In genomic region chr11:69443138-69443967, GRCh38 we compare ENCODE assay signal across 1 cellular context.
A peak's percentile ranks its signal among the peaks of the same experiment; 100 is the strongest.
TF ChIP-seq lines count a peak whose summit lies in the region.

No MANE protein-coding gene starts in this region.

TF ChIP-seq in K562, 482 proteins besides CTCF, POLR2A, EP300 and RAD21 (continued from another document and continues in another):
- TF ChIP-seq CTCFL (IDR thresholded peaks at IDR 0.05; ENCODE audit: borderline replicate concordance, insufficient read depth, low read depth, low read length, poor library complexity, severe bottlenecking) (no peak), GATAD2A (IDR thresholded peaks at IDR 0.05) (no peak), MBD2 (IDR thresholded peaks at IDR 0.05; ENCODE audit: borderline replicate concordance, low read depth) (0 out of 2 replicates have a peak, but pooled peaks have one; percentile 49), CBX8 (IDR thresholded peaks at IDR 0.05; ENCODE audit: borderline replicate concordance, extremely low read depth, low read depth, low read length, poor library complexity, severe bottlenecking) (no peak), BRD4 (IDR thresholded peaks at IDR 0.05) (no peak), SMC3 (conservative IDR thresholded peaks at IDR 0.05; ENCODE audit: insufficient read depth, low read depth, low read length) (no peak), MCM7 (IDR thresholded peaks at IDR 0.05) (no peak), CEBPB (tag; IDR thresholded peaks at IDR 0.05) (peak; percentile 37), NCOA6 (IDR thresholded peaks at IDR 0.05) (no peak), CREB1 (IDR thresholded peaks at IDR 0.05) (peak; percentile 38; the same call in 1 of the 2 replicates), CREB1 (CRISPR knock-in tag; IDR thresholded peaks at IDR 0.05) (no peak), ILF3 (IDR thresholded peaks at IDR 0.05; ENCODE audit: borderline replicate concordance) (no peak), MAFF (IDR thresholded peaks at IDR 0.05; ENCODE audit: low read length) (no peak), WHSC1 (IDR thresholded peaks at IDR 0.05; ENCODE audit: low read length) (no peak), ARID4B (CRISPR knock-in tag; IDR thresholded peaks at IDR 0.05) (peak; percentile 71; the same call in 1 of the 2 replicates), CTBP1 (IDR thresholded peaks at IDR 0.05; ENCODE audit: borderline replicate concordance) (peak; percentile 89), ZFP91 (CRISPR knock-in tag; IDR thresholded peaks at IDR 0.05) (no peak), NFRKB (IDR thresholded peaks at IDR 0.05; ENCODE audit: low read depth) (peak; percentile 72; the same call in 1 of the 2 replicates), ZNF143 (CRISPR knock-in tag; IDR thresholded peaks at IDR 0.05) (no peak), NELFE (IDR thresholded peaks at IDR 0.05; ENCODE audit: insufficient read depth, insufficient read length) (no peak), NONO (IDR thresholded peaks at IDR 0.05; ENCODE audit: low read depth in 2 of 2, low read length in 1 of 2) (peak in 1 of 2 experiments; percentile 34; a peak in 1 of 4 replicates), CLOCK (CRISPR knock-in tag; IDR thresholded peaks at IDR 0.05; ENCODE audit: borderline replicate concordance) (peak; percentile 39; the same call in 1 of the 2 replicates), MIER1 (IDR thresholded peaks at IDR 0.05; ENCODE audit: low read depth) (no peak), ZNF436 (CRISPR knock-in tag; IDR thresholded peaks at IDR 0.05) (no peak), IRF2 (CRISPR knock-in tag; IDR thresholded peaks at IDR 0.05) (no peak), ARID1B (IDR thresholded peaks at IDR 0.05) (no peak; the same call in 1 of the 2 replicates), GTF3C2 (IDR thresholded peaks at IDR 0.05; ENCODE audit: borderline replicate concordance, extremely low read depth, insufficient read length) (no peak)
- TF ChIP-seq, protein P1, sequence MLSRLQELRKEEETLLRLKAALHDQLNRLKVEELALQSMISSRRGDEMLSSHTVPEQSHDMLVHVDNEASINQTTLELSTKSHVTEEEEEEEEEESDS (CRISPR knock-in tag; IDR thresholded peaks at IDR 0.05): no peak
- TF ChIP-seq, protein P2, sequence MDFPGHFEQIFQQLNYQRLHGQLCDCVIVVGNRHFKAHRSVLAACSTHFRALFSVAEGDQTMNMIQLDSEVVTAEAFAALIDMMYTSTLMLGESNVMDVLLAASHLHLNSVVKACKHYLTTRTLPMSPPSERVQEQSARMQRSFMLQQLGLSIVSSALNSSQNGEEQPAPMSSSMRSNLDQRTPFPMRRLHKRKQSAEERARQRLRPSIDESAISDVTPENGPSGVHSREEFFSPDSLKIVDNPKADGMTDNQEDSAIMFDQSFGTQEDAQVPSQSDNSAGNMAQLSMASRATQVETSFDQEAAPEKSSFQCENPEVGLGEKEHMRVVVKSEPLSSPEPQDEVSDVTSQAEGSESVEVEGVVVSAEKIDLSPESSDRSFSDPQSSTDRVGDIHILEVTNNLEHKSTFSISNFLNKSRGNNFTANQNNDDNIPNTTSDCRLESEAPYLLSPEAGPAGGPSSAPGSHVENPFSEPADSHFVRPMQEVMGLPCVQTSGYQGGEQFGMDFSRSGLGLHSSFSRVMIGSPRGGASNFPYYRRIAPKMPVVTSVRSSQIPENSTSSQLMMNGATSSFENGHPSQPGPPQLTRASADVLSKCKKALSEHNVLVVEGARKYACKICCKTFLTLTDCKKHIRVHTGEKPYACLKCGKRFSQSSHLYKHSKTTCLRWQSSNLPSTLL (IDR thresholded peaks at IDR 0.05): peak; percentile 83
- TF ChIP-seq, protein P3, sequence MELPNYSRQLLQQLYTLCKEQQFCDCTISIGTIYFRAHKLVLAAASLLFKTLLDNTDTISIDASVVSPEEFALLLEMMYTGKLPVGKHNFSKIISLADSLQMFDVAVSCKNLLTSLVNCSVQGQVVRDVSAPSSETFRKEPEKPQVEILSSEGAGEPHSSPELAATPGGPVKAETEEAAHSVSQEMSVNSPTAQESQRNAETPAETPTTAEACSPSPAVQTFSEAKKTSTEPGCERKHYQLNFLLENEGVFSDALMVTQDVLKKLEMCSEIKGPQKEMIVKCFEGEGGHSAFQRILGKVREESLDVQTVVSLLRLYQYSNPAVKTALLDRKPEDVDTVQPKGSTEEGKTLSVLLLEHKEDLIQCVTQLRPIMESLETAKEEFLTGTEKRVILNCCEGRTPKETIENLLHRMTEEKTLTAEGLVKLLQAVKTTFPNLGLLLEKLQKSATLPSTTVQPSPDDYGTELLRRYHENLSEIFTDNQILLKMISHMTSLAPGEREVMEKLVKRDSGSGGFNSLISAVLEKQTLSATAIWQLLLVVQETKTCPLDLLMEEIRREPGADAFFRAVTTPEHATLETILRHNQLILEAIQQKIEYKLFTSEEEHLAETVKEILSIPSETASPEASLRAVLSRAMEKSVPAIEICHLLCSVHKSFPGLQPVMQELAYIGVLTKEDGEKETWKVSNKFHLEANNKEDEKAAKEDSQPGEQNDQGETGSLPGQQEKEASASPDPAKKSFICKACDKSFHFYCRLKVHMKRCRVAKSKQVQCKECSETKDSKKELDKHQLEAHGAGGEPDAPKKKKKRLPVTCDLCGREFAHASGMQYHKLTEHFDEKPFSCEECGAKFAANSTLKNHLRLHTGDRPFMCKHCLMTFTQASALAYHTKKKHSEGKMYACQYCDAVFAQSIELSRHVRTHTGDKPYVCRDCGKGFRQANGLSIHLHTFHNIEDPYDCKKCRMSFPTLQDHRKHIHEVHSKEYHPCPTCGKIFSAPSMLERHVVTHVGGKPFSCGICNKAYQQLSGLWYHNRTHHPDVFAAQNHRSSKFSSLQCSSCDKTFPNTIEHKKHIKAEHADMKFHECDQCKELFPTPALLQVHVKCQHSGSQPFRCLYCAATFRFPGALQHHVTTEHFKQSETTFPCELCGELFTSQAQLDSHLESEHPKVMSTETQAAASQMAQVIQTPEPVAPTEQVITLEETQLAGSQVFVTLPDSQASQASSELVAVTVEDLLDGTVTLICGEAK (IDR thresholded peaks at IDR 0.05): no peak
- TF ChIP-seq, protein P3 (CRISPR knock-in tag; IDR thresholded peaks at IDR 0.05): no peak
